13 cellular contexts compared by ENCODE assay signal in the genomic region with DNA sequence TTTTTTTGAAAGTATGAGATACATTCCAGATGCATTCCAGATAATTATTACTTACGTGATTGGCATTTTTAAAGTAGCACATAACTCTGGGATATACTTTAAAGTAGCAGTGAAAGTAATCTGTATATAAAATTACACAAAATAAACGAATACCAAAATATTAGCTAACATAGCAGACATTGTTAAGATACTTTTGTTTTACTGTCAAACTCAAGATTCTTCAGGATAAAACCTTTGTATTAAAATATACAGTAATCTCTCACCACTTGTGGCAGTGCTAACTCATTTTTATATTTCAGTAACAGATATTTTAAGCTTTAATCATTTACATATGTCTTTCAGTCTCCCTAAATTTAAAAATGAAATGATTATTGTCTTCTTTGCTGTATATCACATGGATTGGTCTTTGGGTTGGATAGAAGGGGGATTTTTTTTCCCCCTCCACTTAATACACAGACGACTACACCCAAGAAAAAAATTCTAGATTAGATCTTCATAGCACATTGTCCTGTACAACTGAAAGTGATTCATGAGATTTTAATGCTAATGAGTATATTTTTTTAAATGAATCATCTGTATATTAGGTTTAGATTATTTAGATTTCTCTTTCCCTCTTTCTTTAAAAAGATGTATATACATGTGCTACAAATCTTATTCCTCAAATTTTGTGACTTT. TPM values are rescaled to one million over a fixed set of nuclear protein-coding genes. Genes with fewer than 3 reads are reported as not detected.
DNase-seq lines count a peak whose midpoint lies in the region; ATAC-seq, FAIRE-seq and TF ChIP-seq lines count a peak whose summit lies in the region.
"Had no signal": no experiment of that assay in that cellular context is flagged by ENCODE, and none has a peak within 500 bp of the region (broad histone marks: within the 10 kb centered on the region; RNA-seq: fewer than 3 reads in every experiment).

No MANE protein-coding gene starts in this region.

- FAIRE-seq in endothelial cell of umbilical vein (lab: Jason Lieb, UNC) = no peak

- H3K27ac ChIP-seq in PC-3 (ENCODE audit: low read length) (peak overlapping the region; percentile 28), endothelial cell of umbilical vein (ENCODE audit: insufficient read depth, low read depth, low read length) (peak overlapping the region; percentile 33), esophagus squamous epithelium (no peak overlapping the region)
- H3K27ac ChIP-seq: KMS-11 had no signal

- H3K4me3 ChIP-seq in PC-3 (ENCODE audit: low read length) (no peak overlapping the region), endothelial cell of umbilical vein (replicated peaks in 1 of 3; ENCODE audit: insufficient read depth in 1 of 3, low read depth in 1 of 3, low read length in 3 of 3) (no peak overlapping the region), skeletal muscle satellite cell (ENCODE audit: low read length) (peak overlapping the region; percentile 35), esophagus squamous epithelium (no peak overlapping the region)

- H3K27me3 Mint-ChIP-seq in activated T-cell treated with anti-CD3 and anti-CD28 coated beads, Interleukin-2, amount 50 U/mL, for 24 hours = no peaks in the 10 kb centered on the region

- peaks cover 93% of the 10 kb centered on the region for H3K4me1 Mint-ChIP-seq in activated T-cell treated with anti-CD3 and anti-CD28 coated beads, Interleukin-2, amount 50 U/mL, for 24 hours (ENCODE audit: low read depth)

- H3K9me1 ChIP-seq in endothelial cell of umbilical vein (replicated peaks; ENCODE audit: control insufficient read depth, extremely low read depth, insufficient read depth, low read length) = no peaks in the 10 kb centered on the region

- POLR2A ChIA-PET in PC-3 (lab: Charles Lee; ENCODE audit: unreplicated experiment) = no interaction called here
- POLR2A ChIA-PET in endothelial cell of umbilical vein (lab: Charles Lee) = no interaction called here

- H3F3A ChIP-seq in PC-3 (ENCODE audit: low read length, unreplicated experiment) = no peaks in the 10 kb centered on the region

- H3K36me3 Mint-ChIP-seq in activated T-cell treated with anti-CD3 and anti-CD28 coated beads, Interleukin-2, amount 50 U/mL, for 24 hours (ENCODE audit: low read depth) = peaks cover 67% of the 10 kb centered on the region

- DNase-seq in activated T-cell treated with anti-CD3 and anti-CD28 coated beads, Interleukin-2, amount 50 U/mL, for 24 hours = no peak
- no peak for DNase-seq in activated T-cell treated with anti-CD3 and anti-CD28 coated beads for 4 hours
- DNase-seq in PC-3 = peak; percentile 29
- peak; percentile 58 for DNase-seq in endothelial cell of umbilical vein (ENCODE audit: low read depth, low spot score)
- DNase-seq in esophagus squamous epithelium (lab: John Stamatoyannopoulos, UW) = no peak
- no peak for DNase-seq in Right ventricle myocardium superior
- no peak for DNase-seq in erythroblast (lab: John Stamatoyannopoulos, UW)
- DNase-seq: amygdala; NCI-H2171; stimulated activated CD4-positive, alpha-beta T cell treated with anti-CD3 and anti-CD28 coated beads, Interleukin-15, amount 100 ng/mL, for 24 hours had no signal

- peak overlapping the region; percentile 86 for H3K27ac Mint-ChIP-seq in activated T-cell treated with anti-CD3 and anti-CD28 coated beads, Interleukin-2, amount 50 U/mL, for 24 hours

- H3K9me3 Mint-ChIP-seq in activated T-cell treated with anti-CD3 and anti-CD28 coated beads, Interleukin-2, amount 50 U/mL, for 24 hours = no peaks in the 10 kb centered on the region
- H3K9me3 Mint-ChIP-seq: nephron had no signal

- H3K4me1 ChIP-seq in PC-3 (ENCODE audit: insufficient read depth, low read length) = peaks cover 22% of the 10 kb centered on the region
- peaks cover 19% of the 10 kb centered on the region for H3K4me1 ChIP-seq in endothelial cell of umbilical vein (ENCODE audit: control insufficient read depth, extremely low read depth, insufficient read depth, low read length)
- H3K4me1 ChIP-seq in skeletal muscle satellite cell (ENCODE audit: control insufficient read depth, insufficient read depth, low read length) = peaks cover 52% of the 10 kb centered on the region
- H3K4me1 ChIP-seq in esophagus squamous epithelium = peaks cover 0 to 57% (median 12%) of the 10 kb centered on the region in 3 donors

- H3K9ac ChIP-seq in PC-3 (ENCODE audit: low read length) = no peak overlapping the region
- H3K9ac ChIP-seq in endothelial cell of umbilical vein (replicated peaks; ENCODE audit: extremely low read depth, insufficient read depth, low read length) = no peak overlapping the region
- peak overlapping the region; percentile 66 for H3K9ac ChIP-seq in skeletal muscle satellite cell (ENCODE audit: low read depth, low read length)
- H3K9ac ChIP-seq: KMS-11 had no signal

- H2AFZ ChIP-seq in PC-3 (ENCODE audit: low read length) (no peak overlapping the region), endothelial cell of umbilical vein (ENCODE audit: low read depth, low read length) (no peak overlapping the region)

- no peak for TF ChIP-seq POLR2A in endothelial cell of umbilical vein (IDR thresholded peaks at IDR 0.05; ENCODE audit: low read depth, low read length)
- TF ChIP-seq POLR2A in esophagus squamous epithelium (IDR thresholded peaks at IDR 0.05) = no peak
- TF ChIP-seq POLR2A in erythroblast (IDR thresholded peaks at IDR 0.05; ENCODE audit: low read length) = no peak

- H3K4me3 Mint-ChIP-seq in activated T-cell treated with anti-CD3 and anti-CD28 coated beads, Interleukin-2, amount 50 U/mL, for 24 hours = no peak overlapping the region
- H3K4me3 Mint-ChIP-seq: nephron had no signal

- dilution Hi-C loops in endothelial cell of umbilical vein (cut with MboI; ENCODE audit: extremely low pct_ligation_motif_present, low sequenced_read_pairs) = no loop called here

- intact Hi-C loops in PC-3 (cut with micrococcal nuclease) = loop anchor here (1.0 to 5.0 kb wide), 2 partner anchors 15 to 40 kb away; partner anchors contain the start of gene PPP4R2
- intact Hi-C loops in endothelial cell of umbilical vein (cut with micrococcal nuclease) = loop anchor here (1.0 kb wide), 1 partner anchor 9 kb away; no protein-coding TSS in a partner anchor
- intact Hi-C loops in esophagus squamous epithelium (cut with DNase I) = no loop called here
- intact Hi-C loops in Right ventricle myocardium superior (cut with DNase I) = loop anchor here (5.0 kb wide), 1 partner anchor 35 kb away; no protein-coding TSS in a partner anchor

- H3K27me3 ChIP-seq in PC-3 (ENCODE audit: low read length) (no peaks in the 10 kb centered on the region), endothelial cell of umbilical vein (ENCODE audit: control insufficient read depth in 2 of 2, insufficient read depth in 2 of 2, low read length in 2 of 2) (no peaks in the 10 kb centered on the region), skeletal muscle satellite cell (ENCODE audit: control insufficient read depth, insufficient read depth, low read length) (no peaks in the 10 kb centered on the region), esophagus squamous epithelium (no peaks in the 10 kb centered on the region)

- CTCF ChIA-PET in PC-3 (lab: Charles Lee) = no interaction called here
- CTCF ChIA-PET in endothelial cell of umbilical vein (lab: Charles Lee) = interaction anchor here (1.0 to 2.5 kb wide), 2 partner anchors 20 to 185 kb away, joined by 3 to 7 read pairs; no protein-coding TSS in a partner anchor

- H3K4me2 ChIP-seq in PC-3 (ENCODE audit: low read length) (peak overlapping the region; percentile 44), endothelial cell of umbilical vein (ENCODE audit: insufficient read depth, low read length) (peak overlapping the region; percentile 53), skeletal muscle satellite cell (ENCODE audit: low read length) (peak overlapping the region; percentile 73)
- H3K4me2 ChIP-seq: KMS-11 had no signal

- H3K36me3 ChIP-seq in PC-3 (ENCODE audit: low read depth, low read length) (no peaks in the 10 kb centered on the region), endothelial cell of umbilical vein (ENCODE audit: control insufficient read depth in 2 of 2, extremely low read depth in 1 of 2, insufficient read depth in 2 of 2, low read length in 2 of 2) (no peaks in the 10 kb centered on the region), skeletal muscle satellite cell (ENCODE audit: insufficient read depth, low read length) (no peaks in the 10 kb centered on the region), esophagus squamous epithelium (no peaks in the 10 kb centered on the region)

- WGBS in esophagus squamous epithelium, 2 donors = 43 to 50% methylated on average over 3 of the region's 3 CpGs

- H4K20me1 ChIP-seq in PC-3 (ENCODE audit: low read length) (peaks cover 44% of the 10 kb centered on the region), endothelial cell of umbilical vein (replicated peaks; ENCODE audit: control insufficient read depth, extremely low read depth, insufficient read depth, low read length) (peaks cover 36% of the 10 kb centered on the region)

- peak; percentile 71 for ATAC-seq in PC-3
- ATAC-seq in Right ventricle myocardium superior (ENCODE audit: poor library complexity) = no peak

- peaks cover 100% of the 10 kb centered on the region for H3K79me2 ChIP-seq in PC-3 (ENCODE audit: low read length)
- peaks cover 99% of the 10 kb centered on the region for H3K79me2 ChIP-seq in endothelial cell of umbilical vein (ENCODE audit: control insufficient read depth, insufficient read depth, low read length)

- H3K9me2 ChIP-seq in PC-3 (replicated peaks; ENCODE audit: low read length) = no peaks in the 10 kb centered on the region

- BruUV-seq in PC-3 (replicated peaks; lab: Mats Ljungman, UMichigan) = no TSS peak
- no TSS peak for BruUV-seq in endothelial cell of umbilical vein (replicated peaks; lab: Mats Ljungman, UMichigan)

- TF ChIP-seq CTCF in PC-3 (conservative IDR thresholded peaks at IDR 0.05; ENCODE audit: low read depth, low read length) (no peak), endothelial cell of umbilical vein (IDR thresholded peaks at IDR 0.05; ENCODE audit: extremely low read depth in 1 of 2, insufficient read depth in 1 of 2, low read depth in 1 of 2, low read length in 2 of 2) (no peak), esophagus squamous epithelium (IDR thresholded peaks at IDR 0.05) (no peak)

- no peaks in the 10 kb centered on the region for H3K9me3 ChIP-seq in PC-3 (ENCODE audit: low read length)
- no peaks in the 10 kb centered on the region for H3K9me3 ChIP-seq in endothelial cell of umbilical vein (replicated peaks; ENCODE audit: control insufficient read depth, insufficient read depth, low read length)
- H3K9me3 ChIP-seq in skeletal muscle satellite cell (replicated peaks; ENCODE audit: low read length) = no peaks in the 10 kb centered on the region
- H3K9me3 ChIP-seq in esophagus squamous epithelium = no peaks in the 10 kb centered on the region

RNA-seq across cellular contexts. Expression of gene EBLN2, which starts 24.6 kb away (rescaled TPM):
- total RNA-seq in PC-3 (2014; rRNA removed) (3.8 and 6.2 TPM in 2 replicates), endothelial cell of umbilical vein (7.3 and 7.7 TPM in 2 replicates), esophagus squamous epithelium (1 to 10 TPM; 1.1 to 6.3 (median 4.4) TPM), Right ventricle myocardium superior (1.2 TPM)
- 2.5 and 2.8 TPM in 2 replicates for polyA plus RNA-seq in endothelial cell of umbilical vein
- polyA plus RNA-seq in endothelial cell of umbilical vein (2011; cell fraction: cytosol; rRNA removed) = 0.19 and 0.75 TPM in 2 replicates
- polyA plus RNA-seq in endothelial cell of umbilical vein (2011; cell fraction: nucleus; rRNA removed) = 15.0 and 19.9 TPM in 2 replicates
- 1.6 and 2.4 TPM in 2 replicates for polyA plus RNA-seq in endothelial cell of umbilical vein (2012)
- 9.8 and 14.0 TPM in 2 replicates for polyA minus RNA-seq in endothelial cell of umbilical vein
- 1.3 TPM for polyA minus RNA-seq in endothelial cell of umbilical vein (2011; cell fraction: cytosol; rRNA and poly(A)+ RNA removed)
- 21.2 and 27.0 TPM in 2 replicates for polyA minus RNA-seq in endothelial cell of umbilical vein (2011; cell fraction: nucleus; rRNA and poly(A)+ RNA removed)
- 3.5 and 5.1 TPM in 2 replicates for total RNA-seq in skeletal muscle satellite cell (2012; rRNA removed)

RNA-seq across cellular contexts. Expression of gene PPP4R2, which starts 40.2 kb away (rescaled TPM):
- total RNA-seq in PC-3 (2014; rRNA removed) = 40.5 and 62.7 TPM in 2 replicates
- 74.4 and 75.4 TPM in 2 replicates for total RNA-seq in endothelial cell of umbilical vein
- polyA plus RNA-seq in endothelial cell of umbilical vein = 4.8 and 6.5 TPM in 2 replicates
- polyA plus RNA-seq in endothelial cell of umbilical vein (2011; cell fraction: cytosol; rRNA removed) = 12.6 and 17.2 TPM in 2 replicates
- polyA plus RNA-seq in endothelial cell of umbilical vein (2011; cell fraction: nucleus; rRNA removed) = 22.9 and 27.4 TPM in 2 replicates
- polyA plus RNA-seq in endothelial cell of umbilical vein (2012) = 37.9 and 48.6 TPM in 2 replicates
- 12.0 and 14.9 TPM in 2 replicates for polyA minus RNA-seq in endothelial cell of umbilical vein
- 24.7 TPM for polyA minus RNA-seq in endothelial cell of umbilical vein (2011; cell fraction: cytosol; rRNA and poly(A)+ RNA removed)
- 16.1 and 23.7 TPM in 2 replicates for polyA minus RNA-seq in endothelial cell of umbilical vein (2011; cell fraction: nucleus; rRNA and poly(A)+ RNA removed)
- total RNA-seq in skeletal muscle satellite cell (2012; rRNA removed) = 39.5 and 41.8 TPM in 2 replicates
- 10 to 100 TPM; 22.7 to 38.9 (median 30.6) TPM for total RNA-seq in esophagus squamous epithelium
- 58.6 TPM for total RNA-seq in Right ventricle myocardium superior

Comparison
In these comparisons a context has a peak if more than half of its experiments do, and no peak if none do; other contexts are left out.
1. DNase-seq: peak in PC-3 (single experiment) and endothelial cell of umbilical vein (single experiment); none in activated T-cell treated with anti-CD3 and anti-CD28 coated beads, Interleukin-2, amount 50 U/mL, for 24 hours (single experiment), activated T-cell treated with anti-CD3 and anti-CD28 coated beads for 4 hours (single experiment), esophagus squamous epithelium (single experiment), Right ventricle myocardium superior (single experiment) and erythroblast (0 of 2).
2. H3K27ac ChIP-seq: peak in PC-3 (single experiment) and endothelial cell of umbilical vein (single experiment); none in esophagus squamous epithelium (0 of 4).
3. Peak in every context shown above with its lines, with median percentiles within 50 percentile points of each other: H3K4me2 ChIP-seq.